17 cellular contexts compared by ENCODE assay signal in the genomic region with DNA sequence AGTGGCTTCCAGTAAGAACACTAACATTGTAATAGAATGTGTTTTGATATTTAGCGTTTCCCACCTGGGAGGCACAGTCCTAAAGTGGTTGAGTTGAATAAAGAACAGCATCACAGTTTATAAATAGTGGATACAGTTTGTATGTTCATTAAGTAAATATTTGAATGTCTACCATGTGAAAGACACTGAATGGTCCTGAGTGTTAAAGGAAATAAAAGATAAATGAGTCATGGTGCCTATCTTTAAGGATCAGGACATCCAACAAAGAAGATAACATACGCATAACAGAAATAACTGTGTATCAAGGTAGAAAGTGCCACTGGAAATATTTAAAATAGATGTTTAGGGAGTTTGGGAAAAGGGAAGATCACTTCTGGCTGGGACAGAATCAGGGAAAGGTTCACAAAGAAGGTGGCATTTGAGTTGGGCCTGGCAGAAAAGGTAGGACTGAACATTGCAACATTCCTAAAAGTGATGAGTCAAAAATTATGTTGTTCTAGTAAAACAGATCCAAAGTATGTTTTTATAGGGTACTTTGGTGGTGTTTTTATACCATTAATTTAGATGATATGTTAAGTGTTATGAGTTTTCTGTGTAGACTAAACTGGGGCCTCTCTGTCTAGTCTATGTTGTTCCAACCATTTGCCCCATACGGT. TPM values are rescaled to one million over a fixed set of nuclear protein-coding genes. Genes with fewer than 3 reads are reported as not detected.
A peak's percentile ranks its signal among the peaks of the same experiment; 100 is the strongest.
DNase-seq lines count a peak whose midpoint lies in the region; ATAC-seq, FAIRE-seq and TF ChIP-seq lines count a peak whose summit lies in the region.
"Had no signal": no experiment of that assay in that cellular context is flagged by ENCODE, and none has a peak within 500 bp of the region (broad histone marks: within the 10 kb centered on the region; RNA-seq: fewer than 3 reads in every experiment).

No MANE protein-coding gene starts in this region.

- no peaks in the 10 kb centered on the region for H3K9me3 Mint-ChIP-seq in GM23338
- H3K9me3 Mint-ChIP-seq: activated naive CD4-positive, alpha-beta T cell treated with anti-CD3 and anti-CD28 coated beads, Interleukin-2, amount 50 U/mL, for 24 hours; CD4-positive, CD25-positive, alpha-beta regulatory T cell; stimulated activated naive CD8-positive, alpha-beta T cell treated with anti-CD3 and anti-CD28 coated beads, Interleukin-15, amount 100 ng/mL, for 72 hours had no signal

- no peak overlapping the region for H3K27ac Mint-ChIP-seq in GM23338
- H3K27ac Mint-ChIP-seq: activated CD8-positive, alpha-beta T cell treated with anti-CD3 and anti-CD28 coated beads, Interleukin-2, amount 10 ng/mL, durations not matched to agents 7 days and 5 days; activated naive CD4-positive, alpha-beta T cell treated with anti-CD3 and anti-CD28 coated beads, Interleukin-2, amount 50 U/mL, for 24 hours; CD4-positive, CD25-positive, alpha-beta regulatory T cell; stimulated activated naive CD8-positive, alpha-beta T cell treated with anti-CD3 and anti-CD28 coated beads, Interleukin-15, amount 100 ng/mL, for 72 hours had no signal

- peaks cover 23% of the 10 kb centered on the region for H3K4me1 ChIP-seq in GM23338 (ENCODE audit: insufficient read depth)
- peaks cover 48% of the 10 kb centered on the region for H3K4me1 ChIP-seq in ectodermal cell (ENCODE audit: control insufficient read depth, insufficient read depth, low read length)
- H3K4me1 ChIP-seq in neuron (ENCODE audit: insufficient read depth, low read length): peaks cover 34% of the 10 kb centered on the region
- H3K4me1 ChIP-seq in ovary (ENCODE audit: insufficient read depth): no peaks in the 10 kb centered on the region
- H3K4me1 ChIP-seq: psoas muscle had no signal

- H3K36me3 ChIP-seq in GM23338 (ENCODE audit: insufficient read depth): no peaks in the 10 kb centered on the region
- H3K36me3 ChIP-seq in ectodermal cell (ENCODE audit: control insufficient read depth, insufficient read depth, low read length): peaks cover 3% of the 10 kb centered on the region
- H3K36me3 ChIP-seq in neuron (ENCODE audit: insufficient read depth, low read length): peaks cover 3% of the 10 kb centered on the region
- no peaks in the 10 kb centered on the region for H3K36me3 ChIP-seq in ovary

- no peaks in the 10 kb centered on the region for H3F3A ChIP-seq in GM23338 (replicated peaks; ENCODE audit: low read depth)

- TF ChIP-seq CTCF in GM23338 (conservative IDR thresholded peaks at IDR 0.05; ENCODE audit: low read depth in 2 of 2): no peak
- TF ChIP-seq CTCF in ovary (IDR thresholded peaks at IDR 0.05): no peak

- no peaks in the 10 kb centered on the region for H3K36me3 Mint-ChIP-seq in GM23338 (ENCODE audit: low read depth)

- TF ChIP-seq EP300 in ovary (IDR thresholded peaks at IDR 0.05): no peak

- H3K27me3 ChIP-seq in GM23338 (ENCODE audit: insufficient read depth): no peaks in the 10 kb centered on the region
- H3K27me3 ChIP-seq in ectodermal cell (ENCODE audit: control insufficient read depth, insufficient read depth, low read length, poor library complexity, severe bottlenecking): no peaks in the 10 kb centered on the region
- no peaks in the 10 kb centered on the region for H3K27me3 ChIP-seq in neuron (ENCODE audit: insufficient read depth, low read length)
- no peaks in the 10 kb centered on the region for H3K27me3 ChIP-seq in ovary

- peaks cover 6% of the 10 kb centered on the region for H3K27me3 Mint-ChIP-seq in GM23338 (ENCODE audit: insufficient read depth, low read depth, poor library complexity)
- H3K27me3 Mint-ChIP-seq: activated naive CD4-positive, alpha-beta T cell treated with anti-CD3 and anti-CD28 coated beads, Interleukin-2, amount 50 U/mL, for 24 hours; stimulated activated naive CD8-positive, alpha-beta T cell treated with anti-CD3 and anti-CD28 coated beads, Interleukin-15, amount 100 ng/mL, for 72 hours had no signal

- H3K4me3 ChIP-seq in GM23338: no peak overlapping the region
- H3K4me3 ChIP-seq in ectodermal cell (ENCODE audit: insufficient read depth, low read depth, low read length): no peak overlapping the region
- peak overlapping the region; percentile 42 for H3K4me3 ChIP-seq in neuron (ENCODE audit: low read length)
- no peak overlapping the region for H3K4me3 ChIP-seq in ovary
- H3K4me3 ChIP-seq: psoas muscle had no signal

- TF ChIP-seq POLR2A in ovary (IDR thresholded peaks at IDR 0.05): no peak

- H3K4me3 Mint-ChIP-seq in GM23338: no peak overlapping the region
- H3K4me3 Mint-ChIP-seq: activated CD8-positive, alpha-beta T cell treated with anti-CD3 and anti-CD28 coated beads, Interleukin-2, amount 10 ng/mL, durations not matched to agents 7 days and 5 days; activated naive CD4-positive, alpha-beta T cell treated with anti-CD3 and anti-CD28 coated beads, Interleukin-2, amount 50 U/mL, for 24 hours; CD4-positive, CD25-positive, alpha-beta regulatory T cell; stimulated activated naive CD8-positive, alpha-beta T cell treated with anti-CD3 and anti-CD28 coated beads, Interleukin-15, amount 100 ng/mL, for 72 hours had no signal

- H3K79me2 ChIP-seq in GM23338 (replicated peaks; ENCODE audit: insufficient read depth): no peaks in the 10 kb centered on the region

- intact Hi-C loops in ovary (cut with DNase I): no loop called here

- peak overlapping the region; percentile 57 for H3K4me2 ChIP-seq in GM23338

- no peaks in the 10 kb centered on the region for H3K9me3 ChIP-seq in ectodermal cell (ENCODE audit: control insufficient read depth, low read length)
- no peaks in the 10 kb centered on the region for H3K9me3 ChIP-seq in neuron (ENCODE audit: low read length)
- H3K9me3 ChIP-seq in ovary: no peaks in the 10 kb centered on the region
- H3K9me3 ChIP-seq: psoas muscle had no signal

- FAIRE-seq in GM19239 (lab: Jason Lieb, UNC): no peak
- FAIRE-seq: RCC 7860 had no signal

- H3K27ac ChIP-seq in GM23338 (ENCODE audit: low read depth): no peak overlapping the region
- H3K27ac ChIP-seq in ectodermal cell (ENCODE audit: insufficient read depth, low read depth, low read length, poor library complexity, severe bottlenecking): peak overlapping the region; percentile 98
- H3K27ac ChIP-seq in ovary: no peak overlapping the region
- H3K27ac ChIP-seq: psoas muscle had no signal

- no peak overlapping the region for H2AFZ ChIP-seq in GM23338
- H2AFZ ChIP-seq in neuron (ENCODE audit: low read depth, low read length): no peak overlapping the region

- WGBS in ectodermal cell, 2 experiments: 90 to 91% methylated on average over 3 of the region's 3 CpGs
- 77 to 84% (median 84%) methylated on average over 3 of the region's 3 CpGs for WGBS in ovary, 3 donors

- DNase-seq in GM23338 (ENCODE audit: low spot score): no peak
- peak; percentile 40 for DNase-seq in NCI-H345 treated with DMSO at 0.1 percent for 48 hours (lab: John Stamatoyannopoulos, UW; ENCODE audit: unreplicated experiment)
- no peak for DNase-seq in GM19239 (ENCODE audit: insufficient read length, low spot score)
- no peak for DNase-seq in central memory CD4-positive, alpha-beta T cell
- DNase-seq in ovary: no peak
- DNase-seq in NCI-H226: no peak
- DNase-seq: activated CD8-positive, alpha-beta T cell treated with anti-CD3 and anti-CD28 coated beads, Interleukin-2, amount 10 ng/mL, durations not matched to agents 7 days and 5 days; CD4-positive, CD25-positive, alpha-beta regulatory T cell; NCI-H2171 treated with DMSO at 0.1 percent for 48 hours; psoas muscle; stimulated activated CD4-positive, alpha-beta T cell treated with anti-CD3 and anti-CD28 coated beads, Interleukin-4, amount 100 ng/mL, for 4 hours; stimulated activated naive CD8-positive, alpha-beta T cell treated with anti-CD3 and anti-CD28 coated beads, Interleukin-15, amount 100 ng/mL, for 72 hours; T-helper 9 cell had no signal

- no peaks in the 10 kb centered on the region; the same call in 1 of the 2 replicates for H4K20me1 ChIP-seq in GM23338 (replicated peaks; ENCODE audit: insufficient read depth)

- ATAC-seq in GM23338: no peak
- ATAC-seq: activated CD8-positive, alpha-beta T cell treated with anti-CD3 and anti-CD28 coated beads, Interleukin-2, amount 10 ng/mL, durations not matched to agents 7 days and 5 days; psoas muscle; stimulated activated naive CD8-positive, alpha-beta T cell treated with anti-CD3 and anti-CD28 coated beads, Interleukin-15, amount 100 ng/mL, for 72 hours had no signal

- peaks cover 29% of the 10 kb centered on the region for H3K4me1 Mint-ChIP-seq in GM23338

- no peaks in the 10 kb centered on the region for H3K9me2 ChIP-seq in GM23338 (ENCODE audit: insufficient read depth)

TF ChIP-seq in GM23338, 12 proteins besides CTCF, POLR2A, EP300 and RAD21 (continues in another document):
- TF ChIP-seq STAT1 (IDR thresholded peaks at IDR 0.05; ENCODE audit: unreplicated experiment): no peak

RNA-seq across cellular contexts. Expression of a gene that starts 41.5 kb away (rescaled TPM):
- 18.5 and 42.6 TPM in 2 replicates for total RNA-seq in GM23338 (2014; rRNA removed; shearing (Covaris generic))
- 22.2 and 23.5 TPM in 2 replicates for polyA plus RNA-seq in GM23338 (2016; fragmentation: Nextera tagmentation; extraction: Ambion mirVana)
- 83.1 TPM for polyA plus RNA-seq in ectodermal cell (2013, experiment 1 of 4)
- polyA plus RNA-seq in ectodermal cell (2013, experiment 2 of 4): 85.2 TPM
- polyA plus RNA-seq in ectodermal cell (2013, experiment 3 of 4): 68.8 TPM
- polyA plus RNA-seq in ectodermal cell (2013, experiment 4 of 4): 75.8 TPM
- total RNA-seq in ovary: 10 to 100 TPM; 20.3 to 42.6 (median 25.6) TPM
- 10 to 100 TPM; 20.6 to 25.8 TPM for polyA plus RNA-seq in ovary

RNA-seq across cellular contexts. Expression of a gene that starts 59.7 kb away (rescaled TPM):
- 14.5 and 18.4 TPM in 2 replicates for total RNA-seq in GM23338 (2014; rRNA removed; shearing (Covaris generic))
- polyA plus RNA-seq in GM23338 (2016; fragmentation: Nextera tagmentation; extraction: Ambion mirVana) (6.0 and 6.4 TPM in 2 replicates), ovary (10 to 100 TPM in 1 of 2 donors, 1 to 10 TPM in 1; 5.4 to 16.2 TPM)
- polyA plus RNA-seq in ectodermal cell (2013, experiment 1 of 4): 60.5 TPM
- 63.5 TPM for polyA plus RNA-seq in ectodermal cell (2013, experiment 2 of 4)
- 41.1 TPM for polyA plus RNA-seq in ectodermal cell (2013, experiment 3 of 4)
- polyA plus RNA-seq in ectodermal cell (2013, experiment 4 of 4): 49.9 TPM
- total RNA-seq in ovary: 10 to 100 TPM in 4 of 7 donors, 1 to 10 TPM in 3; 4.4 to 20.6 (median 11.6) TPM
- total RNA-seq: activated CD8-positive, alpha-beta T cell treated with anti-CD3 and anti-CD28 coated beads, Interleukin-2, amount 10 ng/mL, durations not matched to agents 7 days and 5 days had no signal
- polyA plus RNA-seq: CD4-positive, CD25-positive, alpha-beta regulatory T cell had no signal
